ENCODE assay signal across 9 cellular contexts in genomic region chr3:69324362-69325025, GRCh38.
DNase-seq lines count a peak whose midpoint lies in the region; ATAC-seq and TF ChIP-seq lines count a peak whose summit lies in the region.
"Had no signal": no experiment of that assay in that cellular context is flagged by ENCODE, and none has a peak within 500 bp of the region (broad histone marks: within the 10 kb centered on the region; RNA-seq: fewer than 3 reads in every experiment).

No MANE protein-coding gene starts in this region.

- TF ChIP-seq CTCF in mucosa of descending colon (IDR thresholded peaks at IDR 0.05): peak; percentile 16

- no peaks in the 10 kb centered on the region for H3K36me3 ChIP-seq in mucosa of descending colon (ENCODE audit: low read depth)

- no peaks in the 10 kb centered on the region for H3K27me3 Mint-ChIP-seq in activated T-helper 17 cell treated with anti-CD3 and anti-CD28 coated beads, Interleukin-2, amount 50 U/mL, for 72 hours

- ATAC-seq in GM19467 (IDR thresholded peaks at IDR 0.05; ENCODE audit: unreplicated experiment) (peak; percentile 59), HG03565 (IDR thresholded peaks at IDR 0.05; ENCODE audit: unreplicated experiment) (peak; percentile 37), mucosa of descending colon (peak; percentile 58)
- no peak for ATAC-seq in activated T-helper 17 cell treated with anti-CD3 and anti-CD28 coated beads, Interleukin-2, amount 50 U/mL, for 72 hours (replicated peaks)

- H3K9me3 Mint-ChIP-seq in activated T-helper 17 cell treated with anti-CD3 and anti-CD28 coated beads, Interleukin-2, amount 50 U/mL, for 72 hours: no peaks in the 10 kb centered on the region

- peak; percentile 23 for DNase-seq in EL
- peak in 1 of 3 donors; percentile 35 for DNase-seq in mucosa of descending colon
- DNase-seq in NCI-H774 (lab: John Stamatoyannopoulos, UW): no peak
- no peak for DNase-seq in SHP77 (lab: John Stamatoyannopoulos, UW)
- DNase-seq in activated T-cell treated with anti-CD3 and anti-CD28 coated beads, Interleukin-2, amount 50 U/mL, for 48 hours: no peak
- DNase-seq: left cardiac atrium had no signal

- H3K9me3 ChIP-seq in mucosa of descending colon: no peaks in the 10 kb centered on the region

- intact Hi-C loops in mucosa of descending colon (cut with DNase I, micrococcal nuclease): no loop called here

- peaks cover 28% of the 10 kb centered on the region for H3K4me1 Mint-ChIP-seq in activated T-helper 17 cell treated with anti-CD3 and anti-CD28 coated beads, Interleukin-2, amount 50 U/mL, for 72 hours

- H3K4me1 ChIP-seq in mucosa of descending colon (ENCODE audit: low read depth): peaks cover 6% of the 10 kb centered on the region

- H3K27ac Mint-ChIP-seq in activated T-helper 17 cell treated with anti-CD3 and anti-CD28 coated beads, Interleukin-2, amount 50 U/mL, for 72 hours: peak overlapping the region; percentile 54

- H3K4me3 ChIP-seq in mucosa of descending colon: no peak overlapping the region

- no peak overlapping the region for H3K4me3 Mint-ChIP-seq in activated T-helper 17 cell treated with anti-CD3 and anti-CD28 coated beads, Interleukin-2, amount 50 U/mL, for 72 hours

- no peaks in the 10 kb centered on the region for H3K36me3 Mint-ChIP-seq in activated T-helper 17 cell treated with anti-CD3 and anti-CD28 coated beads, Interleukin-2, amount 50 U/mL, for 72 hours (ENCODE audit: low read depth)
